ENCODE assay signal across 1 cellular context in the genomic region with DNA sequence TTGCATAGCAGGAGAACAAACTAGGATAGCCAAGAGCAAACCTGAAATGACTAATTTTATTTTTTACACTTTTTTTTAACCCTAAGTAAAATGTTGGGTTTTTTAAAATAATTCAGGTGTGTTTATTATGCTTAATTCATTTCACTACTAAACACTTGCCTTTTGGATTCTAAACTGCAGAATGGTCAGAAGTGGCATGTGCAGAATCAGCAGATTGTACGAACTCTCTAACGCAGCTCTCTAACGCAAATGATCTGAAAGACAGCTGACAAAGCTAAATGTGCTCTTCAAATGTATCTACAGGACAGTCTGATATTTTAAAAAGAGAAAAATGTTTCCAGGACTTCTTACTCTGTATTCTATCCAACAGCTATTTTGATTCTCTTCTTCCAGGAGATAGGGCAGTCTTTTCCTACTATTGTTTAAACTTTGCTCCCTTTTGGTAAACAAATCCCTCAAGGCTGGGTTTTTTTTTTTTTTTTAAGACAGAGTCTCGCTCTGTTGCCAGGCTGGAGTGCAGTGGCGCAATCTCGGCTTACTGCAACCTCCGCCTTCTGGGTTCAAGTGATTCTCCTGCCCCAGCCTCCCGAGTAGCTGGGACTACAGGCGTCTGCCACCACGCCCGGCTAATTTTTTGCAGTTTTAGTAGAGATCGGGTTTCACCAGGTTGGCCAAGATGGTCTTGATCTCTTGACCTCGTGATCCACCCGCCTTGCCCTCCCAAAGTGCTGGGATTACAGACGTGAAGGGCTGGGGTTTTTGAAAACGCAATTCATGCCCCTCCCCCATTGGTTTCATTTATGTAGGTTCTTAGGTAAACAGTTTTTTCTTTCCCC.
TF ChIP-seq lines count a peak whose summit lies in the region.

No MANE protein-coding gene starts in this region.

TF ChIP-seq in HepG2, 621 proteins besides CTCF, POLR2A, EP300 and RAD21 (continues in another document):
- TF ChIP-seq, protein P1, sequence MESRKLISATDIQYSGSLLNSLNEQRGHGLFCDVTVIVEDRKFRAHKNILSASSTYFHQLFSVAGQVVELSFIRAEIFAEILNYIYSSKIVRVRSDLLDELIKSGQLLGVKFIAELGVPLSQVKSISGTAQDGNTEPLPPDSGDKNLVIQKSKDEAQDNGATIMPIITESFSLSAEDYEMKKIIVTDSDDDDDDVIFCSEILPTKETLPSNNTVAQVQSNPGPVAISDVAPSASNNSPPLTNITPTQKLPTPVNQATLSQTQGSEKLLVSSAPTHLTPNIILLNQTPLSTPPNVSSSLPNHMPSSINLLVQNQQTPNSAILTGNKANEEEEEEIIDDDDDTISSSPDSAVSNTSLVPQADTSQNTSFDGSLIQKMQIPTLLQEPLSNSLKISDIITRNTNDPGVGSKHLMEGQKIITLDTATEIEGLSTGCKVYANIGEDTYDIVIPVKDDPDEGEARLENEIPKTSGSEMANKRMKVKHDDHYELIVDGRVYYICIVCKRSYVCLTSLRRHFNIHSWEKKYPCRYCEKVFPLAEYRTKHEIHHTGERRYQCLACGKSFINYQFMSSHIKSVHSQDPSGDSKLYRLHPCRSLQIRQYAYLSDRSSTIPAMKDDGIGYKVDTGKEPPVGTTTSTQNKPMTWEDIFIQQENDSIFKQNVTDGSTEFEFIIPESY (CRISPR knock-in tag; IDR thresholded peaks at IDR 0.05), result 0 out of 2 replicates have a peak, but pooled peaks have one; percentile 21
- TF ChIP-seq ASH2L (IDR thresholded peaks at IDR 0.05; ENCODE audit: insufficient read length, low read depth, low read length), result peak; percentile 29
- peak; percentile 93 for TF ChIP-seq ZMYM2 (CRISPR knock-in tag; IDR thresholded peaks at IDR 0.05)
- TF ChIP-seq ZSCAN25 (CRISPR knock-in tag; IDR thresholded peaks at IDR 0.05), result no peak
- TF ChIP-seq ZNF724P (CRISPR knock-in tag; IDR thresholded peaks at IDR 0.05; ENCODE audit: borderline replicate concordance), result no peak
- peak; percentile 71 for TF ChIP-seq POGZ (CRISPR knock-in tag; IDR thresholded peaks at IDR 0.05)
- no peak for TF ChIP-seq CENPX (CRISPR knock-in tag; IDR thresholded peaks at IDR 0.05)
- TF ChIP-seq MBNL3 (CRISPR knock-in tag; conservative IDR thresholded peaks at IDR 0.05), result no peak
- no peak for TF ChIP-seq ZNF33B (CRISPR knock-in tag; IDR thresholded peaks at IDR 0.05)
- TF ChIP-seq, protein P2, sequence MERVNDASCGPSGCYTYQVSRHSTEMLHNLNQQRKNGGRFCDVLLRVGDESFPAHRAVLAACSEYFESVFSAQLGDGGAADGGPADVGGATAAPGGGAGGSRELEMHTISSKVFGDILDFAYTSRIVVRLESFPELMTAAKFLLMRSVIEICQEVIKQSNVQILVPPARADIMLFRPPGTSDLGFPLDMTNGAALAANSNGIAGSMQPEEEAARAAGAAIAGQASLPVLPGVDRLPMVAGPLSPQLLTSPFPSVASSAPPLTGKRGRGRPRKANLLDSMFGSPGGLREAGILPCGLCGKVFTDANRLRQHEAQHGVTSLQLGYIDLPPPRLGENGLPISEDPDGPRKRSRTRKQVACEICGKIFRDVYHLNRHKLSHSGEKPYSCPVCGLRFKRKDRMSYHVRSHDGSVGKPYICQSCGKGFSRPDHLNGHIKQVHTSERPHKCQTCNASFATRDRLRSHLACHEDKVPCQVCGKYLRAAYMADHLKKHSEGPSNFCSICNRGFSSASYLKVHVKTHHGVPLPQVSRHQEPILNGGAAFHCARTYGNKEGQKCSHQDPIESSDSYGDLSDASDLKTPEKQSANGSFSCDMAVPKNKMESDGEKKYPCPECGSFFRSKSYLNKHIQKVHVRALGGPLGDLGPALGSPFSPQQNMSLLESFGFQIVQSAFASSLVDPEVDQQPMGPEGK (CRISPR knock-in tag; IDR thresholded peaks at IDR 0.05), result 0 out of 2 replicates have a peak, but pooled peaks have one; percentile 16
- TF ChIP-seq, protein P3, sequence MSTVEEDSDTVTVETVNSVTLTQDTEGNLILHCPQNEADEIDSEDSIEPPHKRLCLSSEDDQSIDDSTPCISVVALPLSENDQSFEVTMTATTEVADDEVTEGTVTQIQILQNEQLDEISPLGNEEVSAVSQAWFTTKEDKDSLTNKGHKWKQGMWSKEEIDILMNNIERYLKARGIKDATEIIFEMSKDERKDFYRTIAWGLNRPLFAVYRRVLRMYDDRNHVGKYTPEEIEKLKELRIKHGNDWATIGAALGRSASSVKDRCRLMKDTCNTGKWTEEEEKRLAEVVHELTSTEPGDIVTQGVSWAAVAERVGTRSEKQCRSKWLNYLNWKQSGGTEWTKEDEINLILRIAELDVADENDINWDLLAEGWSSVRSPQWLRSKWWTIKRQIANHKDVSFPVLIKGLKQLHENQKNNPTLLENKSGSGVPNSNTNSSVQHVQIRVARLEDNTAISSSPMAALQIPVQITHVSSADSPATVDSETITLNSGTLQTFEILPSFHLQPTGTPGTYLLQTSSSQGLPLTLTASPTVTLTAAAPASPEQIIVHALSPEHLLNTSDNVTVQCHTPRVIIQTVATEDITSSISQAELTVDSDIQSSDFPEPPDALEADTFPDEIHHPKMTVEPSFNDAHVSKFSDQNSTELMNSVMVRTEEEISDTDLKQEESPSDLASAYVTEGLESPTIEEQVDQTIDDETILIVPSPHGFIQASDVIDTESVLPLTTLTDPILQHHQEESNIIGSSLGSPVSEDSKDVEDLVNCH (CRISPR knock-in tag; IDR thresholded peaks at IDR 0.05), result no peak
- no peak for TF ChIP-seq ZNF510 (CRISPR knock-in tag; IDR thresholded peaks at IDR 0.05; ENCODE audit: low read depth)
- TF ChIP-seq, protein P4, sequence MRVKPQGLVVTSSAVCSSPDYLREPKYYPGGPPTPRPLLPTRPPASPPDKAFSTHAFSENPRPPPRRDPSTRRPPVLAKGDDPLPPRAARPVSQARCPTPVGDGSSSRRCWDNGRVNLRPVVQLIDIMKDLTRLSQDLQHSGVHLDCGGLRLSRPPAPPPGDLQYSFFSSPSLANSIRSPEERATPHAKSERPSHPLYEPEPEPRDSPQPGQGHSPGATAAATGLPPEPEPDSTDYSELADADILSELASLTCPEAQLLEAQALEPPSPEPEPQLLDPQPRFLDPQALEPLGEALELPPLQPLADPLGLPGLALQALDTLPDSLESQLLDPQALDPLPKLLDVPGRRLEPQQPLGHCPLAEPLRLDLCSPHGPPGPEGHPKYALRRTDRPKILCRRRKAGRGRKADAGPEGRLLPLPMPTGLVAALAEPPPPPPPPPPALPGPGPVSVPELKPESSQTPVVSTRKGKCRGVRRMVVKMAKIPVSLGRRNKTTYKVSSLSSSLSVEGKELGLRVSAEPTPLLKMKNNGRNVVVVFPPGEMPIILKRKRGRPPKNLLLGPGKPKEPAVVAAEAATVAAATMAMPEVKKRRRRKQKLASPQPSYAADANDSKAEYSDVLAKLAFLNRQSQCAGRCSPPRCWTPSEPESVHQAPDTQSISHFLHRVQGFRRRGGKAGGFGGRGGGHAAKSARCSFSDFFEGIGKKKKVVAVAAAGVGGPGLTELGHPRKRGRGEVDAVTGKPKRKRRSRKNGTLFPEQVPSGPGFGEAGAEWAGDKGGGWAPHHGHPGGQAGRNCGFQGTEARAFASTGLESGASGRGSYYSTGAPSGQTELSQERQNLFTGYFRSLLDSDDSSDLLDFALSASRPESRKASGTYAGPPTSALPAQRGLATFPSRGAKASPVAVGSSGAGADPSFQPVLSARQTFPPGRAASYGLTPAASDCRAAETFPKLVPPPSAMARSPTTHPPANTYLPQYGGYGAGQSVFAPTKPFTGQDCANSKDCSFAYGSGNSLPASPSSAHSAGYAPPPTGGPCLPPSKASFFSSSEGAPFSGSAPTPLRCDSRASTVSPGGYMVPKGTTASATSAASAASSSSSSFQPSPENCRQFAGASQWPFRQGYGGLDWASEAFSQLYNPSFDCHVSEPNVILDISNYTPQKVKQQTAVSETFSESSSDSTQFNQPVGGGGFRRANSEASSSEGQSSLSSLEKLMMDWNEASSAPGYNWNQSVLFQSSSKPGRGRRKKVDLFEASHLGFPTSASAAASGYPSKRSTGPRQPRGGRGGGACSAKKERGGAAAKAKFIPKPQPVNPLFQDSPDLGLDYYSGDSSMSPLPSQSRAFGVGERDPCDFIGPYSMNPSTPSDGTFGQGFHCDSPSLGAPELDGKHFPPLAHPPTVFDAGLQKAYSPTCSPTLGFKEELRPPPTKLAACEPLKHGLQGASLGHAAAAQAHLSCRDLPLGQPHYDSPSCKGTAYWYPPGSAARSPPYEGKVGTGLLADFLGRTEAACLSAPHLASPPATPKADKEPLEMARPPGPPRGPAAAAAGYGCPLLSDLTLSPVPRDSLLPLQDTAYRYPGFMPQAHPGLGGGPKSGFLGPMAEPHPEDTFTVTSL (CRISPR knock-in tag; IDR thresholded peaks at IDR 0.05; ENCODE audit: borderline replicate concordance), result peak; percentile 38; the same call in 1 of the 2 replicates
- no peak for TF ChIP-seq GTF3A (CRISPR knock-in tag; conservative IDR thresholded peaks at IDR 0.05)
- no peak for TF ChIP-seq TCF7 (IDR thresholded peaks at IDR 0.05; ENCODE audit: low read depth)
- peak; percentile 53; the same call in 1 of the 2 replicates for TF ChIP-seq HMG20A (CRISPR knock-in tag; IDR thresholded peaks at IDR 0.05; ENCODE audit: borderline replicate concordance)
- TF ChIP-seq, protein P5, sequence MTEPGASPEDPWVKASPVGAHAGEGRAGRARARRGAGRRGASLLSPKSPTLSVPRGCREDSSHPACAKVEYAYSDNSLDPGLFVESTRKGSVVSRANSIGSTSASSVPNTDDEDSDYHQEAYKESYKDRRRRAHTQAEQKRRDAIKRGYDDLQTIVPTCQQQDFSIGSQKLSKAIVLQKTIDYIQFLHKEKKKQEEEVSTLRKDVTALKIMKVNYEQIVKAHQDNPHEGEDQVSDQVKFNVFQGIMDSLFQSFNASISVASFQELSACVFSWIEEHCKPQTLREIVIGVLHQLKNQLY (CRISPR knock-in tag; IDR thresholded peaks at IDR 0.05), result peak; percentile 4; the same call in 1 of the 2 replicates
- TF ChIP-seq ZNF260 (CRISPR knock-in tag; IDR thresholded peaks at IDR 0.05; ENCODE audit: borderline replicate concordance, low read depth), result no peak
- 0 out of 2 replicates have a peak, but pooled peaks have one; percentile 24 for TF ChIP-seq ZNF615 (CRISPR knock-in tag; IDR thresholded peaks at IDR 0.05; ENCODE audit: borderline replicate concordance)
- TF ChIP-seq FOXM1 (CRISPR knock-in tag; IDR thresholded peaks at IDR 0.05), result no peak
- peak in 1 of 2 experiments; percentile 34; a peak in 1 of 4 replicates for TF ChIP-seq KLF16 (CRISPR knock-in tag; IDR thresholded peaks at IDR 0.05)
- TF ChIP-seq, protein P6, sequence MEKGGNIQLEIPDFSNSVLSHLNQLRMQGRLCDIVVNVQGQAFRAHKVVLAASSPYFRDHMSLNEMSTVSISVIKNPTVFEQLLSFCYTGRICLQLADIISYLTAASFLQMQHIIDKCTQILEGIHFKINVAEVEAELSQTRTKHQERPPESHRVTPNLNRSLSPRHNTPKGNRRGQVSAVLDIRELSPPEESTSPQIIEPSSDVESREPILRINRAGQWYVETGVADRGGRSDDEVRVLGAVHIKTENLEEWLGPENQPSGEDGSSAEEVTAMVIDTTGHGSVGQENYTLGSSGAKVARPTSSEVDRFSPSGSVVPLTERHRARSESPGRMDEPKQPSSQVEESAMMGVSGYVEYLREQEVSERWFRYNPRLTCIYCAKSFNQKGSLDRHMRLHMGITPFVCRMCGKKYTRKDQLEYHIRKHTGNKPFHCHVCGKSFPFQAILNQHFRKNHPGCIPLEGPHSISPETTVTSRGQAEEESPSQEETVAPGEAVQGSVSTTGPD (CRISPR knock-in tag; IDR thresholded peaks at IDR 0.05), result no peak
- TF ChIP-seq HOXD1 (CRISPR knock-in tag; IDR thresholded peaks at IDR 0.05), result no peak
- TF ChIP-seq NFKBIZ (CRISPR knock-in tag; IDR thresholded peaks at IDR 0.05), result no peak
- TF ChIP-seq RCOR2 (CRISPR knock-in tag; IDR thresholded peaks at IDR 0.05), result peak; percentile 96
- no peak for TF ChIP-seq HNRNPH1 (optimal IDR thresholded peaks at IDR 0.05; ENCODE audit: low read depth, low read length)
- no peak for TF ChIP-seq ZNF775 (CRISPR knock-in tag; IDR thresholded peaks at IDR 0.05; ENCODE audit: borderline replicate concordance)
- TF ChIP-seq FOXO1 (CRISPR knock-in tag; IDR thresholded peaks at IDR 0.05), result 0 out of 2 replicates have a peak, but pooled peaks have one; percentile 56
- no peak for TF ChIP-seq PHF8 (CRISPR knock-in tag; IDR thresholded peaks at IDR 0.05)
- TF ChIP-seq NCOR1 (IDR thresholded peaks at IDR 0.05; ENCODE audit: borderline replicate concordance, low read length), result peak; percentile 26; the same call in 1 of the 2 replicates
- TF ChIP-seq, protein P7, sequence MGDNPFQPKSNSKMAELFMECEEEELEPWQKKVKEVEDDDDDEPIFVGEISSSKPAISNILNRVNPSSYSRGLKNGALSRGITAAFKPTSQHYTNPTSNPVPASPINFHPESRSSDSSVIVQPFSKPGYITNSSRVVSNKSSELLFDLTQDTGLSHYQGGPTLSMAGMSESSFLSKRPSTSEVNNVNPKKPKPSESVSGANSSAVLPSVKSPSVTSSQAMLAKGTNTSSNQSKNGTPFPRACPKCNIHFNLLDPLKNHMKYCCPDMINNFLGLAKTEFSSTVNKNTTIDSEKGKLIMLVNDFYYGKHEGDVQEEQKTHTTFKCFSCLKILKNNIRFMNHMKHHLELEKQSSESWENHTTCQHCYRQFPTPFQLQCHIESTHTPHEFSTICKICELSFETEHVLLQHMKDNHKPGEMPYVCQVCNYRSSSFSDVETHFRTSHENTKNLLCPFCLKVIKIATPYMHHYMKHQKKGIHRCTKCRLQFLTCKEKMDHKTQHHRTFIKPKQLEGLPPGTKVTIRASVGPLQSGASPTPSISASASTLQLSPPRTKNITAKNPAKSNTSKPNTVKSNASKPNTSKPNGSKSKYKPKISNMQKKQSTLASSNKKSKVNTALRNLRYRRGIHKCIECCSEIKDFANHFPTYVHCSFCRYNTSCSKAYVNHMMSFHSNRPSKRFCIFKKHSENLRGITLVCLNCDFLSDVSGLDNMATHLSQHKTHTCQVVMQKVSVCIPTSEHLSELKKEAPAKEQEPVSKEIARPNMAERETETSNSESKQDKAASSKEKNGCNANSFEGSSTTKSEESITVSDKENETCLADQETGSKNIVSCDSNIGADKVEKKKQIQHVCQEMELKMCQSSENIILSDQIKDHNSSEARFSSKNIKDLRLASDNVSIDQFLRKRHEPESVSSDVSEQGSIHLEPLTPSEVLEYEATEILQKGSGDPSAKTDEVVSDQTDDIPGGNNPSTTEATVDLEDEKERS (CRISPR knock-in tag; IDR thresholded peaks at IDR 0.05), result peak; percentile 98
- peak; percentile 65; the same call in 1 of the 2 replicates for TF ChIP-seq SOX5 (CRISPR knock-in tag; IDR thresholded peaks at IDR 0.05; ENCODE audit: borderline replicate concordance)
- no peak for TF ChIP-seq ZNF207 (IDR thresholded peaks at IDR 0.05; ENCODE audit: borderline replicate concordance)
- no peak for TF ChIP-seq IRX3 (CRISPR knock-in tag; IDR thresholded peaks at IDR 0.05; ENCODE audit: borderline replicate concordance, low read depth)
- TF ChIP-seq KDM2A (CRISPR knock-in tag; IDR thresholded peaks at IDR 0.05; ENCODE audit: borderline replicate concordance, low read depth), result 0 out of 2 replicates have a peak, but pooled peaks have one; percentile 28
- TF ChIP-seq SOX6 (IDR thresholded peaks at IDR 0.05), result no peak
- peak; percentile 64 for TF ChIP-seq SOX6 (CRISPR knock-in tag; IDR thresholded peaks at IDR 0.05)
- TF ChIP-seq SIX1 (CRISPR knock-in tag; IDR thresholded peaks at IDR 0.05; ENCODE audit: borderline replicate concordance), result peak; percentile 61; the same call in 1 of the 2 replicates
- TF ChIP-seq, protein P8, sequence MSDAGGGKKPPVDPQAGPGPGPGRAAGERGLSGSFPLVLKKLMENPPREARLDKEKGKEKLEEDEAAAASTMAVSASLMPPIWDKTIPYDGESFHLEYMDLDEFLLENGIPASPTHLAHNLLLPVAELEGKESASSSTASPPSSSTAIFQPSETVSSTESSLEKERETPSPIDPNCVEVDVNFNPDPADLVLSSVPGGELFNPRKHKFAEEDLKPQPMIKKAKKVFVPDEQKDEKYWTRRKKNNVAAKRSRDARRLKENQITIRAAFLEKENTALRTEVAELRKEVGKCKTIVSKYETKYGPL (CRISPR knock-in tag; IDR thresholded peaks at IDR 0.05), result no peak
- TF ChIP-seq ZFY (CRISPR knock-in tag; IDR thresholded peaks at IDR 0.05), result no peak
- TF ChIP-seq NR3C1 (CRISPR knock-in tag; IDR thresholded peaks at IDR 0.05), result no peak
- TF ChIP-seq ZFP90 (CRISPR knock-in tag; IDR thresholded peaks at IDR 0.05; ENCODE audit: borderline replicate concordance), result no peak
